In genomic region chr5:151048526-151048925, GRCh38 we compare ENCODE assay signal across 1 cellular context.
TF ChIP-seq lines count a peak whose summit lies in the region.

No MANE protein-coding gene starts in this region.

TF ChIP-seq in H1, 55 proteins besides CTCF, POLR2A, EP300 and RAD21 (continued from another document):
- TF ChIP-seq TAF7 (optimal IDR thresholded peaks at IDR 0.05; ENCODE audit: borderline replicate concordance, low read depth, low read length) (no peak), SIRT6 (IDR thresholded peaks at IDR 0.05; ENCODE audit: low read length) (no peak), MAFK (IDR thresholded peaks at IDR 0.05; ENCODE audit: low read depth, low read length) (no peak), GTF2F1 (IDR thresholded peaks at IDR 0.05; ENCODE audit: borderline replicate concordance, low read depth, low read length) (no peak), RFX5 (IDR thresholded peaks at IDR 0.05; ENCODE audit: borderline replicate concordance, low read depth, low read length) (no peak), GABPA (IDR thresholded peaks at IDR 0.05; ENCODE audit: borderline replicate concordance, insufficient read depth, low read length) (no peak), RXRA (IDR thresholded peaks at IDR 0.05; ENCODE audit: insufficient read depth, low read depth, low read length) (no peak)
TF ChIP-seq in H1: peak in this region for 0.
